17 cellular contexts compared by ENCODE assay signal in genomic region chr7:49091519-49091918, GRCh38.
"Had no signal": no experiment of that assay in that cellular context is flagged by ENCODE, and none has a peak within 500 bp of the region (broad histone marks: within the 10 kb centered on the region; RNA-seq: fewer than 3 reads in every experiment).

No MANE protein-coding gene starts in this region.

- H3K27ac ChIP-seq: adrenal gland, cardiac muscle cell, colonic mucosa, neutrophil, parathyroid adenoma, thoracic aorta, upper lobe of right lung had no signal

- H3K4me1 ChIP-seq: adrenal gland, colonic mucosa, parathyroid adenoma, upper lobe of right lung had no signal

- H3K36me3 ChIP-seq: adrenal gland, cardiac muscle cell, colonic mucosa, neutrophil, thoracic aorta, upper lobe of right lung had no signal

- FAIRE-seq: islet of Langerhans had no signal

- H3K27me3 ChIP-seq: adrenal gland, cardiac muscle cell, colonic mucosa, neutrophil, upper lobe of right lung had no signal

- H3K4me3 ChIP-seq: adrenal gland, cardiac muscle cell, colonic mucosa, thoracic aorta, upper lobe of right lung had no signal

- DNase-seq: activated CD4-positive, alpha-beta T cell treated with anti-CD3 and anti-CD28 coated beads for 1 hour; activated CD4-positive, alpha-beta T cell treated with anti-CD3 and anti-CD28 coated beads, Interleukin-2, amount 50 U/mL, for 4 hours; activated T-cell treated with anti-CD3 and anti-CD28 coated beads for 4 hours; adrenal gland; colonic mucosa; naive B cell; stimulated activated CD4-positive, alpha-beta T cell treated with anti-CD3 and anti-CD28 coated beads, Interleukin-12 subunit alpha, Interleukin-12 subunit beta, amount 100 ng/mL, for 4 hours; T1000; upper lobe of right lung had no signal

- ATAC-seq: esophagus mucosa; left lobe of liver; stimulated activated effector memory CD8-positive, alpha-beta T cell treated with anti-CD3 and anti-CD28 coated beads, Interleukin-12 subunit alpha, Interleukin-12 subunit beta, amount 100 ng/mL, for 72 hours; upper lobe of right lung had no signal

- H3K9me3 ChIP-seq: adrenal gland, colonic mucosa, neutrophil, thoracic aorta, upper lobe of right lung had no signal
